In the genomic region with DNA sequence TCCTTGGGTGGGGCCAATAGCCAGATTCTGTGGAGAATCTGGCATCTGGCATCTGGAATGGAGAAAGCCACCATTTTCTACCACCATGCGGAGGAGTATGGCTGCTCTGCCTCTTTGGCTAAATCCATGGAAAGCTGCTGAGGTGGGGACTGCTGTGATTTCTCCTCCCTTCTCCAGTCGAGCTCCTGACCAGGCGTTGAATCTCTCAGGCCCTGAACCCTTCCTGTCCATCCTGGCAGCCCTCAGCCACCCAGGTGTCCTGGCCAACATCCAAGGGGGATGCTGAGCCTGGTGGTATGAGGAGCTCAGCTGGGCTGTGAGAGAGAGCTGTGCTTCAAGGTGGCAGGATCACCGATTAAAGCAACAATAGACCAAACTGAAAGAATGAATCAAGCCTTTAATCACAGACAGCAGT, we compare ENCODE assay signal across 20 cellular contexts. TPM values are rescaled to one million over a fixed set of nuclear protein-coding genes. Genes with fewer than 3 reads are reported as not detected.
DNase-seq lines count a peak whose midpoint lies in the region; ATAC-seq, FAIRE-seq and TF ChIP-seq lines count a peak whose summit lies in the region.
"Had no signal": no experiment of that assay in that cellular context is flagged by ENCODE, and none has a peak within 500 bp of the region (broad histone marks: within the 10 kb centered on the region; RNA-seq: fewer than 3 reads in every experiment).

No MANE protein-coding gene starts in this region.

- H3K4me1 ChIP-seq in BLaER1 (peaks cover 69% of the 10 kb centered on the region), mesenchymal stem cell (ENCODE audit: control insufficient read depth, insufficient read depth, low read depth, low read length) (peaks cover 1% of the 10 kb centered on the region)

- TF ChIP-seq POLR2A in GM12891 (IDR thresholded peaks at IDR 0.05; ENCODE audit: low read depth, low read length), result no peak

- no peak overlapping the region for H2BK120ac ChIP-seq in mesenchymal stem cell (ENCODE audit: low read depth, low read length)

- H2BK5ac ChIP-seq in mesenchymal stem cell (ENCODE audit: low read depth, low read length, poor library complexity, severe bottlenecking), result no peak overlapping the region

- DNase-seq in AG20443 (ENCODE audit: low spot score) (peak; percentile 2), T-helper 17 cell (no peak), mesenchymal stem cell (no peak), LoVo (ENCODE audit: low spot score) (no peak), GM12891 (ENCODE audit: insufficient read length, low spot score) (no peak)
- DNase-seq in activated CD4-positive, alpha-beta T cell treated with anti-CD3 and anti-CD28 coated beads, Interleukin-2, amount 50 U/mL, for 1 hour, result no peak
- DNase-seq: ACHN, DMS79, H7, MV-4-11, NCI-H1417, NCI-H187 treated with DMSO at 0.1 percent for 48 hours, NCI-H69, PC-3 had no signal

- no peak overlapping the region for H2AFZ ChIP-seq in mesenchymal stem cell (ENCODE audit: low read depth, low read length)

- H3K9me3 ChIP-seq in BLaER1, result no peaks in the 10 kb centered on the region
- H3K9me3 ChIP-seq in T-helper 17 cell (ENCODE audit: control insufficient read depth, low read length, poor library complexity, severe bottlenecking), result no peaks in the 10 kb centered on the region
- no peaks in the 10 kb centered on the region for H3K9me3 ChIP-seq in mesenchymal stem cell (ENCODE audit: control insufficient read depth, low read length)

- no peak overlapping the region for H2AK5ac ChIP-seq in mesenchymal stem cell (ENCODE audit: low read length, severe bottlenecking)

- no peaks in the 10 kb centered on the region for H3K36me3 ChIP-seq in BLaER1
- no peaks in the 10 kb centered on the region for H3K36me3 ChIP-seq in mesenchymal stem cell (ENCODE audit: control insufficient read depth in 1 of 2, insufficient read depth in 2 of 2, low read depth in 1 of 2, low read length in 2 of 2)

- H3K4me2 ChIP-seq in BLaER1 (peak overlapping the region; percentile 80), mesenchymal stem cell (ENCODE audit: low read length, poor library complexity, severe bottlenecking) (no peak overlapping the region)

- no peak overlapping the region for H4K8ac ChIP-seq in mesenchymal stem cell (ENCODE audit: low read length)

- no peak for FAIRE-seq in GM12891 (lab: Jason Lieb, UNC)
- FAIRE-seq: D721Med had no signal

- peak overlapping the region in 1 of 2 experiments; percentile 25 for H2BK12ac ChIP-seq in mesenchymal stem cell (ENCODE audit: low read length in 2 of 2)

- no peak overlapping the region for H3K27ac Mint-ChIP-seq in T-helper 17 cell
- H3K27ac Mint-ChIP-seq: CD8-positive, alpha-beta T cell had no signal

- H3K14ac ChIP-seq in mesenchymal stem cell (ENCODE audit: low read length in 2 of 2), result no peak overlapping the region

- no peak overlapping the region for H3K4me3 ChIP-seq in BLaER1
- no peak overlapping the region for H3K4me3 ChIP-seq in mesenchymal stem cell (ENCODE audit: insufficient read depth in 1 of 2, low read depth in 1 of 2, low read length in 2 of 2)

- H3K4me3 Mint-ChIP-seq in T-helper 17 cell, result peak overlapping the region; percentile 72
- H3K4me3 Mint-ChIP-seq: CD8-positive, alpha-beta T cell had no signal

- no peaks in the 10 kb centered on the region for H4K20me1 ChIP-seq in BLaER1

- peaks cover 7% of the 10 kb centered on the region for H3K4me1 Mint-ChIP-seq in T-helper 17 cell

- no peak overlapping the region for H3K9ac ChIP-seq in BLaER1
- no peak overlapping the region for H3K9ac ChIP-seq in mesenchymal stem cell (ENCODE audit: low read length)

- H3K27ac ChIP-seq in BLaER1 (no peak overlapping the region), mesenchymal stem cell (ENCODE audit: low read length, poor library complexity, severe bottlenecking) (no peak overlapping the region)
- H3K27ac ChIP-seq: RWPE1 had no signal

- peaks cover 6% of the 10 kb centered on the region for H3K36me3 Mint-ChIP-seq in T-helper 17 cell (ENCODE audit: low read depth)
- H3K36me3 Mint-ChIP-seq: CD8-positive, alpha-beta T cell had no signal

- no peaks in the 10 kb centered on the region for H3K79me1 ChIP-seq in mesenchymal stem cell (replicated peaks; ENCODE audit: low read length, poor library complexity, severe bottlenecking)

- peak overlapping the region; percentile 22 for H4K91ac ChIP-seq in mesenchymal stem cell (ENCODE audit: low read length)

- no peak overlapping the region for H3K18ac ChIP-seq in mesenchymal stem cell (ENCODE audit: low read depth in 1 of 2, low read length in 2 of 2)

- WGBS in mesenchymal stem cell, result 89% methylated on average over 1 of the region's 4 CpGs

- no peak overlapping the region for H3K4ac ChIP-seq in mesenchymal stem cell (ENCODE audit: low read depth in 1 of 2, low read length in 2 of 2)

- ATAC-seq in T-helper 17 cell, result no peak
- ATAC-seq: CD8-positive, alpha-beta T cell; PC-3 had no signal

- no peak overlapping the region for H3K23ac ChIP-seq in mesenchymal stem cell (ENCODE audit: low read length in 2 of 2)

- no peak overlapping the region for H2BK15ac ChIP-seq in mesenchymal stem cell (ENCODE audit: low read depth, poor library complexity, severe bottlenecking)

- H3K27me3 ChIP-seq in BLaER1 (no peaks in the 10 kb centered on the region), mesenchymal stem cell (ENCODE audit: control insufficient read depth in 1 of 2, insufficient read depth in 1 of 2, low read length in 2 of 2) (peaks cover 0 to 9% of the 10 kb centered on the region in 2 experiments)

- H3K27me3 Mint-ChIP-seq in T-helper 17 cell, result peaks cover 62% of the 10 kb centered on the region

TF ChIP-seq in GM12891, 5 proteins besides CTCF, POLR2A, EP300 and RAD21:
- TF ChIP-seq POLR2AphosphoS5 (IDR thresholded peaks at IDR 0.05; ENCODE audit: low read depth, low read length) (no peak), TAF1 (IDR thresholded peaks at IDR 0.05; ENCODE audit: low read depth, low read length) (no peak), PAX5 (IDR thresholded peaks at IDR 0.05; ENCODE audit: insufficient read depth, low read length, severe bottlenecking) (no peak), POU2F2 (IDR thresholded peaks at IDR 0.05; ENCODE audit: low read depth, low read length) (no peak), SPI1 (IDR thresholded peaks at IDR 0.05; ENCODE audit: low read depth, low read length) (no peak)

RNA-seq across cellular contexts. Expression of a gene that starts 17.4 kb away (rescaled TPM):
- total RNA-seq in T-helper 17 cell, result under 1 TPM in 1 of 2 donors, not detected in 1; 0.80 TPM
- polyA plus RNA-seq in mesenchymal stem cell (2013, experiment 1 of 2), result not detected
- not detected for polyA plus RNA-seq in mesenchymal stem cell (2013, experiment 2 of 2)
- polyA plus RNA-seq in GM12891 (2012; ENCODE audit: low read depth, missing spikeins), result 1.1 TPM
- total RNA-seq: CD8-positive, alpha-beta T cell; G401; H7; LHCN-M2; PC-3 had no signal

RNA-seq across cellular contexts. Expression of a gene that starts 22.2 kb away (rescaled TPM):
- total RNA-seq in T-helper 17 cell, result 1 to 10 TPM; 4.5 to 5.1 TPM
- 3.9 TPM for polyA plus RNA-seq in mesenchymal stem cell (2013, experiment 1 of 2)
- polyA plus RNA-seq in mesenchymal stem cell (2013, experiment 2 of 2), result 4.1 TPM
- 7.1 TPM for polyA plus RNA-seq in GM12891 (2012; ENCODE audit: low read depth, missing spikeins)

RNA-seq across cellular contexts. Expression of a gene that starts 47.3 kb away (rescaled TPM):
- not detected for total RNA-seq in T-helper 17 cell
- not detected for polyA plus RNA-seq in mesenchymal stem cell (2013, experiment 1 of 2)
- polyA plus RNA-seq in mesenchymal stem cell (2013, experiment 2 of 2), result not detected
- polyA plus RNA-seq in GM12891 (2012; ENCODE audit: low read depth, missing spikeins), result not detected
- total RNA-seq: CD8-positive, alpha-beta T cell; G401; H7; LHCN-M2; PC-3 had no signal
